Comparison of ENCODE assay signal across 13 cellular contexts in the genomic region with DNA sequence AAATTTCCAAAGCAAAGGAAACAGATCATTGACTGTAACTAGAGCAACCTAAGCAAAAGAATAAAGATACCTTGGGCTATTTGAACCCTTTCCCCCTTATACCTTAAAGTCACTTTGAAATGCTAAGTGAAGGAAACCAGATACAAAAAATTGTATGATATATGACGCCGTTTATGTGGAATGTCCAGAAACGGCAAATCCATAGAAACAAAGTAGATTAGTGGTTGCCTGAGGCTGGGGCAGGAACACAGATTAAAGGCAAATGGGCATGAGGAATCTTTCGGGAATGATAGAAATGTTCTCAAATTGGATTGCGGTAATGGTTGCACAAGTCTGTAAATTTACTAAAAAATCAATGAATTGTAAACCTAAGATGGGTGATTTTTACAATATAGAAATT.
A peak's percentile ranks its signal among the peaks of the same experiment; 100 is the strongest.
DNase-seq lines count a peak whose midpoint lies in the region; ATAC-seq and TF ChIP-seq lines count a peak whose summit lies in the region.
"Had no signal": no experiment of that assay in that cellular context is flagged by ENCODE, and none has a peak within 500 bp of the region (broad histone marks: within the 10 kb centered on the region; RNA-seq: fewer than 3 reads in every experiment).

No MANE protein-coding gene starts in this region.

- DNase-seq in A172 (ENCODE audit: low spot score) (peak; percentile 90), HFFc6 (peak; percentile 94), adrenal gland (no peak), hepatic stellate cell (ENCODE audit: low spot score) (peak; percentile 16), NCI-H2081 (lab: John Stamatoyannopoulos, UW) (no peak), T-helper 1 cell (no peak), anterior cingulate cortex (lab: John Stamatoyannopoulos, UW) (no peak)
- DNase-seq: activated CD4-positive, alpha-beta T cell treated with anti-CD3 and anti-CD28 coated beads for 48 hours; activated effector memory CD4-positive, alpha-beta T cell treated with Interleukin-2 at 50 U/mL for 16 hours; NCI-H345; SHP77 treated with DMSO at 0.1 percent for 48 hours had no signal

- peaks cover 0 to 20% of the 10 kb centered on the region in 2 donors for H3K4me1 ChIP-seq in adrenal gland (replicated peaks in 1 of 2)

- no peaks in the 10 kb centered on the region for H3K9me3 ChIP-seq in adrenal gland (replicated peaks in 1 of 3)

- no peaks in the 10 kb centered on the region; the same call in 1 of the 2 replicates for H3K27me3 Mint-ChIP-seq in HFFc6 (ENCODE audit: insufficient read depth)

- peaks cover 81% of the 10 kb centered on the region for H3K4me1 Mint-ChIP-seq in HFFc6 (ENCODE audit: low read depth)

- ATAC-seq in HG03175 (IDR thresholded peaks at IDR 0.05; ENCODE audit: unreplicated experiment): no peak

- no peaks in the 10 kb centered on the region for H3K36me3 ChIP-seq in adrenal gland (replicated peaks in 1 of 2)

- no peak overlapping the region for H3K4me3 ChIP-seq in adrenal gland
- H3K4me3 ChIP-seq: coronary artery had no signal

- H3K36me3 Mint-ChIP-seq in HFFc6 (ENCODE audit: low read depth): peaks cover 25% of the 10 kb centered on the region

- WGBS in adrenal gland, 4 donors: 87 to 91% (median 88%) methylated on average over 5 of the region's 5 CpGs

- TF ChIP-seq CTCF in HFFc6 (IDR thresholded peaks at IDR 0.05): no peak
- TF ChIP-seq CTCF in adrenal gland (IDR thresholded peaks at IDR 0.05): no peak

- TF ChIP-seq POLR2A in adrenal gland (IDR thresholded peaks at IDR 0.05): no peak

- intact Hi-C loops in adrenal gland (cut with DNase I): no loop called here

- peak overlapping the region; percentile 96 for H3K27ac Mint-ChIP-seq in HFFc6

- peak overlapping the region; percentile 78 for H3K4me3 Mint-ChIP-seq in HFFc6

- peak overlapping the region in 4 of 5 donors; percentile 50 to 87 (median 71) for H3K27ac ChIP-seq in adrenal gland
- H3K27ac ChIP-seq: coronary artery had no signal

- no peaks in the 10 kb centered on the region for H3K9me3 Mint-ChIP-seq in HFFc6

- H3K27me3 ChIP-seq in adrenal gland: no peaks in the 10 kb centered on the region

Comparison
In these comparisons a context has a peak if more than half of its experiments do, and no peak if none do; other contexts are left out.
1. DNase-seq: peak in A172 (single experiment), HFFc6 (single experiment) and hepatic stellate cell (single experiment); none in adrenal gland (0 of 7), NCI-H2081 (0 of 2), T-helper 1 cell (0 of 5) and anterior cingulate cortex (0 of 58).